13 cellular contexts compared by ENCODE assay signal in genomic region chr1:235953801-235954200, GRCh38.
DNase-seq lines count a peak whose midpoint lies in the region; ATAC-seq, FAIRE-seq and TF ChIP-seq lines count a peak whose summit lies in the region.
"Had no signal": no experiment of that assay in that cellular context is flagged by ENCODE, and none has a peak within 500 bp of the region (broad histone marks: within the 10 kb centered on the region; RNA-seq: fewer than 3 reads in every experiment).

No MANE protein-coding gene starts in this region.

- H3K36me3 Mint-ChIP-seq in activated T-helper 1 cell treated with anti-CD3 and anti-CD28 coated beads, Interleukin-12 subunit alpha, Interleukin-12 subunit beta, Interleukin-2, Interleukin-4 antibody, amounts not matched to agents 30 ng/mL and 10 ng/mL and 1 ng/mL, durations not matched to agents 14 hours and 24 hours and 36 hours (ENCODE audit: low read depth), result no peaks in the 10 kb centered on the region
- H3K36me3 Mint-ChIP-seq: brain had no signal

- no peaks in the 10 kb centered on the region for H3K9me3 ChIP-seq in kidney (ENCODE audit: control insufficient read depth in 1 of 2, low read length in 2 of 2)
- H3K9me3 ChIP-seq: thoracic aorta had no signal

- H3K27me3 ChIP-seq in ACC112 (ENCODE audit: insufficient read depth, low read length) (no peaks in the 10 kb centered on the region), foreskin keratinocyte (no peaks in the 10 kb centered on the region)

- peak; percentile 88 for DNase-seq in GM04503 (ENCODE audit: low read depth)
- no peak for DNase-seq in activated T-helper 1 cell treated with anti-CD3 and anti-CD28 coated beads, Interleukin-12 subunit alpha, Interleukin-12 subunit beta, Interleukin-2, Interleukin-4 antibody, amounts not matched to agents 30 ng/mL and 10 ng/mL and 1 ng/mL, durations not matched to agents 14 hours and 24 hours and 36 hours (ENCODE audit: low spot score)
- DNase-seq in foreskin keratinocyte, result peak; percentile 80 to 91
- no peak for DNase-seq in kidney
- no peak for DNase-seq in GM13976 (ENCODE audit: low spot score)
- DNase-seq in GM20000 (ENCODE audit: low spot score), result no peak
- DNase-seq: activated CD4-positive, alpha-beta T cell treated with anti-CD3 and anti-CD28 coated beads, Interleukin-2, amount 50 U/mL, for 48 hours; NCI-H1105 treated with DMSO at 0.1 percent for 48 hours had no signal

- H3K27me3 Mint-ChIP-seq in activated T-helper 1 cell treated with anti-CD3 and anti-CD28 coated beads, Interleukin-12 subunit alpha, Interleukin-12 subunit beta, Interleukin-2, Interleukin-4 antibody, amounts not matched to agents 30 ng/mL and 10 ng/mL and 1 ng/mL, durations not matched to agents 14 hours and 24 hours and 36 hours (ENCODE audit: insufficient read depth), result peaks cover 30% of the 10 kb centered on the region

- no peaks in the 10 kb centered on the region for H3K9me3 Mint-ChIP-seq in activated T-helper 1 cell treated with anti-CD3 and anti-CD28 coated beads, Interleukin-12 subunit alpha, Interleukin-12 subunit beta, Interleukin-2, Interleukin-4 antibody, amounts not matched to agents 30 ng/mL and 10 ng/mL and 1 ng/mL, durations not matched to agents 14 hours and 24 hours and 36 hours

- in situ Hi-C loops in GM13976 (cut with MboI; ENCODE audit: low sequenced_read_pairs, unreplicated experiment), result loop anchor here (25.0 kb wide), 1 partner anchor 442 kb away; the partner anchor contains the start of gene B3GALNT2

- no peak overlapping the region for H3K9ac ChIP-seq in kidney (ENCODE audit: low read length in 2 of 2)

- H3K36me3 ChIP-seq in ACC112 (ENCODE audit: insufficient read depth, low read length) (no peaks in the 10 kb centered on the region), kidney (ENCODE audit: control insufficient read depth in 1 of 2, insufficient read depth in 2 of 2, low read length in 2 of 2) (no peaks in the 10 kb centered on the region)
- H3K36me3 ChIP-seq: thoracic aorta had no signal

- FAIRE-seq in kidney (lab: Jason Lieb, UNC), result no peak

- intact Hi-C loops in activated T-helper 1 cell treated with anti-CD3 and anti-CD28 coated beads, Interleukin-12 subunit alpha, Interleukin-12 subunit beta, Interleukin-2, Interleukin-4 antibody, amounts not matched to agents 30 ng/mL and 10 ng/mL and 1 ng/mL, durations not matched to agents 14 hours and 24 hours and 36 hours (cut with micrococcal nuclease), result loop anchor here (1.0 kb wide), 9 partner anchors 16 to 312 kb away; no protein-coding TSS in a partner anchor
- intact Hi-C loops in kidney (cut with DNase I), result no loop called here

- H3K4me1 ChIP-seq in ACC112 (ENCODE audit: control insufficient read depth, insufficient read depth, low read length, unreplicated experiment), result peaks cover 12% of the 10 kb centered on the region
- peaks cover 7% of the 10 kb centered on the region for H3K4me1 ChIP-seq in foreskin keratinocyte
- H3K4me1 ChIP-seq in kidney (ENCODE audit: control insufficient read depth in 1 of 2, insufficient read depth in 1 of 2, low read depth in 1 of 2, low read length in 2 of 2), result no peaks in the 10 kb centered on the region

- H3K4me3 Mint-ChIP-seq in activated T-helper 1 cell treated with anti-CD3 and anti-CD28 coated beads, Interleukin-12 subunit alpha, Interleukin-12 subunit beta, Interleukin-2, Interleukin-4 antibody, amounts not matched to agents 30 ng/mL and 10 ng/mL and 1 ng/mL, durations not matched to agents 14 hours and 24 hours and 36 hours, result no peak overlapping the region
- H3K4me3 Mint-ChIP-seq: brain had no signal

- H3K27ac Mint-ChIP-seq in activated T-helper 1 cell treated with anti-CD3 and anti-CD28 coated beads, Interleukin-12 subunit alpha, Interleukin-12 subunit beta, Interleukin-2, Interleukin-4 antibody, amounts not matched to agents 30 ng/mL and 10 ng/mL and 1 ng/mL, durations not matched to agents 14 hours and 24 hours and 36 hours, result peak overlapping the region; percentile 6
- H3K27ac Mint-ChIP-seq: brain had no signal

- H3K4me1 Mint-ChIP-seq in activated T-helper 1 cell treated with anti-CD3 and anti-CD28 coated beads, Interleukin-12 subunit alpha, Interleukin-12 subunit beta, Interleukin-2, Interleukin-4 antibody, amounts not matched to agents 30 ng/mL and 10 ng/mL and 1 ng/mL, durations not matched to agents 14 hours and 24 hours and 36 hours (ENCODE audit: low read depth), result peaks cover 34% of the 10 kb centered on the region
- H3K4me1 Mint-ChIP-seq: brain had no signal

- no peaks in the 10 kb centered on the region for H3K79me2 ChIP-seq in ACC112 (ENCODE audit: control insufficient read depth, insufficient read depth, low read length, unreplicated experiment)

- ATAC-seq in foreskin keratinocyte (peak; percentile 70), HG03139 (IDR thresholded peaks at IDR 0.05; ENCODE audit: unreplicated experiment) (no peak)

- H3K27ac ChIP-seq in ACC112 (ENCODE audit: low read depth, low read length), result peak overlapping the region; percentile 31; the same call in 1 of the 2 replicates
- peak overlapping the region; percentile 70 for H3K27ac ChIP-seq in foreskin keratinocyte
- no peak overlapping the region for H3K27ac ChIP-seq in kidney (ENCODE audit: low read depth in 2 of 2, low read length in 2 of 2)
- H3K27ac ChIP-seq: PC-9, thoracic aorta had no signal

- TF ChIP-seq CTCF in foreskin keratinocyte (conservative IDR thresholded peaks at IDR 0.05) (no peak), kidney (IDR thresholded peaks at IDR 0.05; ENCODE audit: borderline replicate concordance, extremely low read depth, insufficient read depth) (no peak), GM13976 (IDR thresholded peaks at IDR 0.05; ENCODE audit: borderline replicate concordance, control extremely low read depth, extremely low read depth, insufficient read depth, missing control alignments) (no peak), GM20000 (IDR thresholded peaks at IDR 0.05; ENCODE audit: extremely low read depth, missing control alignments) (no peak)

- no peak overlapping the region for H2AFZ ChIP-seq in ACC112 (ENCODE audit: low read length, unreplicated experiment)
- H2AFZ ChIP-seq: PC-9 had no signal

- H3K4me3 ChIP-seq in ACC112 (ENCODE audit: low read depth, low read length) (no peak overlapping the region), kidney (ENCODE audit: low read length in 2 of 2) (no peak overlapping the region)
- H3K4me3 ChIP-seq: PC-9, thoracic aorta had no signal

Comparison
In these comparisons a context has a peak if more than half of its experiments do, and no peak if none do; other contexts are left out.
1. H3K27ac ChIP-seq: peak in ACC112 (single experiment) and foreskin keratinocyte (single experiment); none in kidney (0 of 2).
2. DNase-seq: peak in GM04503 (single experiment) and foreskin keratinocyte (2 of 2); none in activated T-helper 1 cell treated with anti-CD3 and anti-CD28 coated beads, Interleukin-12 subunit alpha, Interleukin-12 subunit beta, Interleukin-2, Interleukin-4 antibody, amounts not matched to agents 30 ng/mL and 10 ng/mL and 1 ng/mL, durations not matched to agents 14 hours and 24 hours and 36 hours (single experiment), kidney (single experiment), GM13976 (single experiment) and GM20000 (single experiment).